40 cellular contexts compared by ENCODE assay signal in genomic region chr19:38639679-38640078, GRCh38. TPM values are rescaled to one million over a fixed set of nuclear protein-coding genes. Genes with fewer than 3 reads are reported as not detected.
A peak's percentile ranks its signal among the peaks of the same experiment; 100 is the strongest.
DNase-seq lines count a peak whose midpoint lies in the region; ATAC-seq and TF ChIP-seq lines count a peak whose summit lies in the region.
"Had no signal": no experiment of that assay in that cellular context is flagged by ENCODE, and none has a peak within 500 bp of the region (broad histone marks: within the 10 kb centered on the region; RNA-seq: fewer than 3 reads in every experiment).

No MANE protein-coding gene starts in this region.

- H3K27ac ChIP-seq in lower lobe of right lung (peak overlapping the region; percentile 37), transverse colon (peak overlapping the region; percentile 59 to 76 (median 70))
- H3K27ac ChIP-seq: ascending aorta, ovary, SJCRH30, thyroid gland, VCaP had no signal

- no peak overlapping the region for H3K4me3 ChIP-seq in lower lobe of right lung
- H3K4me3 ChIP-seq in transverse colon: no peak overlapping the region
- H3K4me3 ChIP-seq: ascending aorta, mucosa of descending colon, ovary, Peyer's patch, SJCRH30, stomach, thyroid gland had no signal

- no peak for DNase-seq in activated CD4-positive, alpha-beta memory T cell treated with anti-CD3 and anti-CD28 coated beads, Interleukin-2, amount 10 ng/mL, durations not matched to agents 7 days and 5 days
- DNase-seq in activated CD4-positive, alpha-beta memory T cell treated with anti-CD3 and anti-CD28 coated beads for 36 hours: no peak
- DNase-seq in lower lobe of right lung (no peak), transverse colon (no peak), MV-4-11 (lab: John Stamatoyannopoulos, UW) (no peak)
- no peak for DNase-seq in activated T-helper 2 cell treated with anti-CD3 and anti-CD28 coated beads, Interferon-gamma antibody, Interleukin-2, Interleukin-4, amounts not matched to agents 10 μg/mL and 5 μg/mL and 100 μg/mL, durations not matched to agents 14 hours and 24 hours and 36 hours (ENCODE audit: low spot score)
- DNase-seq: 8988T; activated CD4-positive, alpha-beta T cell treated with anti-CD3 and anti-CD28 coated beads for 4 hours; activated CD8-positive, alpha-beta memory T cell treated with anti-CD3 and anti-CD28 coated beads, Interleukin-2, amount 10 ng/mL, durations not matched to agents 7 days and 5 days; activated gamma-delta T cell treated with Interleukin-2 at 50 U/mL for 16 hours; activated naive CD8-positive, alpha-beta T cell treated with anti-CD3 and anti-CD28 coated beads, Interleukin-2, amount 10 ng/mL, durations not matched to agents 7 days and 5 days; activated T-cell treated with anti-CD3 and anti-CD28 coated beads, Interleukin-2, amount 50 U/mL, for 4 hours; Caco-2; DMS53; effector CD4-positive, alpha-beta T cell; erythroblast; H9; head of caudate nucleus; mammary epithelial cell; mucosa of descending colon; NCI-H1436; NCI-H2081 treated with DMSO at 0.1 percent for 48 hours; NCI-H226; NCI-H69; ovary; Peyer's patch; SJCRH30; stimulated activated CD4-positive, alpha-beta T cell treated with anti-CD3 and anti-CD28 coated beads, Interleukin-12 subunit alpha, Interleukin-12 subunit beta, amount 100 ng/mL, for 4 hours; stimulated activated CD4-positive, alpha-beta T cell treated with anti-CD3 and anti-CD28 coated beads, Interleukin-2, amount 100 ng/mL, for 48 hours; stomach; SW 1271; thyroid gland had no signal

- H3K9me3 ChIP-seq in lower lobe of right lung (no peaks in the 10 kb centered on the region), transverse colon (no peaks in the 10 kb centered on the region)
- H3K9me3 ChIP-seq: ascending aorta, Caco-2, mucosa of descending colon, ovary, Peyer's patch, SJCRH30, stomach, thyroid gland had no signal

- POLR2A ChIA-PET in activated CD4-positive, alpha-beta memory T cell treated with anti-CD3 and anti-CD28 coated beads, Interleukin-2, amount 10 ng/mL, durations not matched to agents 7 days and 5 days (lab: Charles Lee): interaction anchor here (0.5 to 3.9 kb wide), 3 partner anchors 9 to 236 kb away, joined by 3 to 30 read pairs (median 11); partner anchors contain the start of genes ACTN4, EIF3K and MAP4K1
- POLR2A ChIA-PET in activated CD4-positive, alpha-beta memory T cell treated with anti-CD3 and anti-CD28 coated beads for 36 hours (lab: Charles Lee): interaction anchor here (1.0 kb wide), 1 partner anchor 21 kb away, joined by 4 read pairs; the partner anchor contains the start of gene MAP4K1

- TF ChIP-seq EP300 in transverse colon (IDR thresholded peaks at IDR 0.05; ENCODE audit: low read depth): no peak

- no peak for TF ChIP-seq CTCF in lower lobe of right lung (IDR thresholded peaks at IDR 0.05)
- TF ChIP-seq CTCF in transverse colon (IDR thresholded peaks at IDR 0.05): no peak

- intact Hi-C loops in activated CD4-positive, alpha-beta memory T cell treated with anti-CD3 and anti-CD28 coated beads for 36 hours (cut with micrococcal nuclease): loop anchor here (5.0 to 10.0 kb wide), 3 partner anchors 45 to 237 kb away; partner anchors contain the start of gene FAM98C
- intact Hi-C loops in lower lobe of right lung (cut with DNase I) (no loop called here), transverse colon (cut with DNase I; ENCODE audit: low total_unique reads) (loop anchor here (10.0 kb wide), 2 partner anchors 75 to 235 kb away; partner anchors contain the start of gene FAM98C)
- intact Hi-C loops in activated T-helper 2 cell treated with anti-CD3 and anti-CD28 coated beads, Interferon-gamma antibody, Interleukin-2, Interleukin-4, amounts not matched to agents 10 μg/mL and 5 μg/mL and 100 μg/mL, durations not matched to agents 14 hours and 24 hours and 36 hours (cut with micrococcal nuclease): loop anchor here (5.0 kb wide), 1 partner anchor 237 kb away; the partner anchor contains the start of gene FAM98C

- H3K27me3 ChIP-seq in lower lobe of right lung (ENCODE audit: low read depth) (no peaks in the 10 kb centered on the region), transverse colon (no peaks in the 10 kb centered on the region)
- H3K27me3 ChIP-seq: ascending aorta, ovary, Peyer's patch, SJCRH30, stomach, thyroid gland had no signal

- in situ Hi-C loops in transverse colon (cut with MboI; ENCODE audit: low pct_ligation_motif_present in 1 of 4, low pct_unique_long_range_greater_than_20kb in 1 of 4, low sequenced_read_pairs in 3 of 4): no loop called here

- H3K36me3 ChIP-seq in lower lobe of right lung: peaks cover 16% of the 10 kb centered on the region
- peaks cover 0 to 3% (median 0%) of the 10 kb centered on the region in 4 donors for H3K36me3 ChIP-seq in transverse colon
- H3K36me3 ChIP-seq: ovary had no signal

- no peaks in the 10 kb centered on the region for H3K9me3 Mint-ChIP-seq in activated CD4-positive, alpha-beta memory T cell treated with anti-CD3 and anti-CD28 coated beads, Interleukin-2, amount 10 ng/mL, durations not matched to agents 7 days and 5 days
- H3K9me3 Mint-ChIP-seq in activated CD4-positive, alpha-beta memory T cell treated with anti-CD3 and anti-CD28 coated beads for 36 hours: no peaks in the 10 kb centered on the region
- no peaks in the 10 kb centered on the region for H3K9me3 Mint-ChIP-seq in activated T-helper 2 cell treated with anti-CD3 and anti-CD28 coated beads, Interferon-gamma antibody, Interleukin-2, Interleukin-4, amounts not matched to agents 10 μg/mL and 5 μg/mL and 100 μg/mL, durations not matched to agents 14 hours and 24 hours and 36 hours
- H3K9me3 Mint-ChIP-seq: activated naive CD8-positive, alpha-beta T cell treated with anti-CD3 and anti-CD28 coated beads, Interleukin-2, amount 10 ng/mL, durations not matched to agents 7 days and 5 days; activated T-cell treated with anti-CD3 and anti-CD28 coated beads, Interleukin-2, amount 50 U/mL, for 4 hours; CD14-positive monocyte; H9; natural killer cell treated with Interleukin-12 subunit alpha and Interleukin-12 subunit beta and Interleukin-15 and Interleukin-18, amount 100 ng/mL, for 72 hours had no signal

- H3K36me3 Mint-ChIP-seq in activated CD4-positive, alpha-beta memory T cell treated with anti-CD3 and anti-CD28 coated beads, Interleukin-2, amount 10 ng/mL, durations not matched to agents 7 days and 5 days (ENCODE audit: low read depth): peaks cover 18% of the 10 kb centered on the region
- peaks cover 8% of the 10 kb centered on the region for H3K36me3 Mint-ChIP-seq in activated CD4-positive, alpha-beta memory T cell treated with anti-CD3 and anti-CD28 coated beads for 36 hours
- peaks cover 17% of the 10 kb centered on the region for H3K36me3 Mint-ChIP-seq in activated T-helper 2 cell treated with anti-CD3 and anti-CD28 coated beads, Interferon-gamma antibody, Interleukin-2, Interleukin-4, amounts not matched to agents 10 μg/mL and 5 μg/mL and 100 μg/mL, durations not matched to agents 14 hours and 24 hours and 36 hours (ENCODE audit: low read depth)

- H3K4me1 ChIP-seq in lower lobe of right lung (peaks cover 31% of the 10 kb centered on the region), transverse colon (peaks cover 7 to 60% (median 33%) of the 10 kb centered on the region in 4 donors)
- H3K4me1 ChIP-seq: SJCRH30 had no signal

- WGBS in transverse colon (ENCODE audit: low coverage in 1 of 2), 2 donors: 88 to 90% methylated on average over 2 of the region's 2 CpGs

- H3K27me3 Mint-ChIP-seq in activated CD4-positive, alpha-beta memory T cell treated with anti-CD3 and anti-CD28 coated beads, Interleukin-2, amount 10 ng/mL, durations not matched to agents 7 days and 5 days: no peaks in the 10 kb centered on the region
- no peaks in the 10 kb centered on the region for H3K27me3 Mint-ChIP-seq in activated CD4-positive, alpha-beta memory T cell treated with anti-CD3 and anti-CD28 coated beads for 36 hours
- H3K27me3 Mint-ChIP-seq in activated T-helper 2 cell treated with anti-CD3 and anti-CD28 coated beads, Interferon-gamma antibody, Interleukin-2, Interleukin-4, amounts not matched to agents 10 μg/mL and 5 μg/mL and 100 μg/mL, durations not matched to agents 14 hours and 24 hours and 36 hours (ENCODE audit: low read depth): no peaks in the 10 kb centered on the region
- H3K27me3 Mint-ChIP-seq: activated CD8-positive, alpha-beta memory T cell treated with anti-CD3 and anti-CD28 coated beads, Interleukin-2, amount 10 ng/mL, durations not matched to agents 7 days and 5 days; activated naive CD8-positive, alpha-beta T cell treated with anti-CD3 and anti-CD28 coated beads, Interleukin-2, amount 10 ng/mL, durations not matched to agents 7 days and 5 days; natural killer cell treated with Interleukin-12 subunit alpha and Interleukin-12 subunit beta and Interleukin-15 and Interleukin-18, amount 100 ng/mL, for 72 hours had no signal

- H3K4me1 Mint-ChIP-seq in activated CD4-positive, alpha-beta memory T cell treated with anti-CD3 and anti-CD28 coated beads, Interleukin-2, amount 10 ng/mL, durations not matched to agents 7 days and 5 days: peaks cover 55% of the 10 kb centered on the region
- peaks cover 27% of the 10 kb centered on the region for H3K4me1 Mint-ChIP-seq in activated CD4-positive, alpha-beta memory T cell treated with anti-CD3 and anti-CD28 coated beads for 36 hours (ENCODE audit: low read depth)
- peaks cover 14% of the 10 kb centered on the region for H3K4me1 Mint-ChIP-seq in activated T-helper 2 cell treated with anti-CD3 and anti-CD28 coated beads, Interferon-gamma antibody, Interleukin-2, Interleukin-4, amounts not matched to agents 10 μg/mL and 5 μg/mL and 100 μg/mL, durations not matched to agents 14 hours and 24 hours and 36 hours (ENCODE audit: low read depth)

- TF ChIP-seq POLR2A in Raji (IDR thresholded peaks at IDR 0.05; ENCODE audit: insufficient read depth, low read depth, low read length) (0 out of 2 replicates have a peak, but pooled peaks have one; percentile 10), transverse colon (IDR thresholded peaks at IDR 0.05) (no peak)

- peak overlapping the region; percentile 16 for H3K27ac Mint-ChIP-seq in activated CD4-positive, alpha-beta memory T cell treated with anti-CD3 and anti-CD28 coated beads, Interleukin-2, amount 10 ng/mL, durations not matched to agents 7 days and 5 days
- no peak overlapping the region for H3K27ac Mint-ChIP-seq in activated CD4-positive, alpha-beta memory T cell treated with anti-CD3 and anti-CD28 coated beads for 36 hours
- H3K27ac Mint-ChIP-seq in activated T-helper 2 cell treated with anti-CD3 and anti-CD28 coated beads, Interferon-gamma antibody, Interleukin-2, Interleukin-4, amounts not matched to agents 10 μg/mL and 5 μg/mL and 100 μg/mL, durations not matched to agents 14 hours and 24 hours and 36 hours: no peak overlapping the region
- H3K27ac Mint-ChIP-seq: activated CD8-positive, alpha-beta memory T cell treated with anti-CD3 and anti-CD28 coated beads, Interleukin-2, amount 10 ng/mL, durations not matched to agents 7 days and 5 days; activated naive CD8-positive, alpha-beta T cell treated with anti-CD3 and anti-CD28 coated beads, Interleukin-2, amount 10 ng/mL, durations not matched to agents 7 days and 5 days; H9; natural killer cell treated with Interleukin-12 subunit alpha and Interleukin-12 subunit beta and Interleukin-15 and Interleukin-18, amount 100 ng/mL, for 72 hours had no signal

- no peak overlapping the region for H3K4me3 Mint-ChIP-seq in activated CD4-positive, alpha-beta memory T cell treated with anti-CD3 and anti-CD28 coated beads, Interleukin-2, amount 10 ng/mL, durations not matched to agents 7 days and 5 days
- no peak overlapping the region for H3K4me3 Mint-ChIP-seq in activated CD4-positive, alpha-beta memory T cell treated with anti-CD3 and anti-CD28 coated beads for 36 hours
- no peak overlapping the region for H3K4me3 Mint-ChIP-seq in activated T-helper 2 cell treated with anti-CD3 and anti-CD28 coated beads, Interferon-gamma antibody, Interleukin-2, Interleukin-4, amounts not matched to agents 10 μg/mL and 5 μg/mL and 100 μg/mL, durations not matched to agents 14 hours and 24 hours and 36 hours (ENCODE audit: low read depth)
- H3K4me3 Mint-ChIP-seq: activated CD8-positive, alpha-beta memory T cell treated with anti-CD3 and anti-CD28 coated beads, Interleukin-2, amount 10 ng/mL, durations not matched to agents 7 days and 5 days; activated naive CD8-positive, alpha-beta T cell treated with anti-CD3 and anti-CD28 coated beads, Interleukin-2, amount 10 ng/mL, durations not matched to agents 7 days and 5 days; activated T-cell treated with anti-CD3 and anti-CD28 coated beads, Interleukin-2, amount 50 U/mL, for 4 hours; CD14-positive monocyte; H9; natural killer cell treated with Interleukin-12 subunit alpha and Interleukin-12 subunit beta and Interleukin-15 and Interleukin-18, amount 100 ng/mL, for 72 hours had no signal

- CTCF ChIA-PET in activated CD4-positive, alpha-beta memory T cell treated with anti-CD3 and anti-CD28 coated beads, Interleukin-2, amount 10 ng/mL, durations not matched to agents 7 days and 5 days (lab: Charles Lee): interaction anchor here (0.6 to 1.2 kb wide), 3 partner anchors 124 to 290 kb away, joined by 3 to 4 read pairs (median 3); no protein-coding TSS in a partner anchor
- CTCF ChIA-PET in activated CD4-positive, alpha-beta memory T cell treated with anti-CD3 and anti-CD28 coated beads for 36 hours (lab: Charles Lee): interaction anchor here (0.9 to 1.2 kb wide), 3 partner anchors 16 to 247 kb away, joined by 3 to 5 read pairs (median 4); partner anchors contain the start of gene FAM98C

- no peak for ATAC-seq in lower lobe of right lung
- ATAC-seq in HG03460 (IDR thresholded peaks at IDR 0.05; ENCODE audit: unreplicated experiment): no peak
- ATAC-seq: activated CD8-positive, alpha-beta memory T cell treated with anti-CD3 and anti-CD28 coated beads, Interleukin-2, amount 10 ng/mL, durations not matched to agents 7 days and 5 days; activated T-cell treated with anti-CD3 and anti-CD28 coated beads, Interleukin-2, amount 50 U/mL, for 4 hours; natural killer cell treated with Interleukin-12 subunit alpha and Interleukin-12 subunit beta and Interleukin-15 and Interleukin-18, amount 100 ng/mL, for 72 hours had no signal

RNA-seq across cellular contexts. Expression of gene ACTN4, which starts 7.8 kb away (rescaled TPM):
- 100 to 1,000 TPM; 532 to 534 TPM for total RNA-seq in activated CD4-positive, alpha-beta memory T cell treated with anti-CD3 and anti-CD28 coated beads, Interleukin-2, amount 10 ng/mL, durations not matched to agents 7 days and 5 days
- 100 to 1,000 TPM; 267 to 270 TPM for total RNA-seq in activated CD4-positive, alpha-beta memory T cell treated with anti-CD3 and anti-CD28 coated beads for 36 hours
- total RNA-seq in lower lobe of right lung: 454 TPM
- total RNA-seq in transverse colon: 1,000 to 10,000 TPM in 1 of 4 donors, 100 to 1,000 TPM in 3; 458 to 1,080 (median 723) TPM
- 329 and 334 TPM in 2 replicates for total RNA-seq in activated T-helper 2 cell treated with anti-CD3 and anti-CD28 coated beads, Interferon-gamma antibody, Interleukin-2, Interleukin-4, amounts not matched to agents 10 μg/mL and 5 μg/mL and 100 μg/mL, durations not matched to agents 14 hours and 24 hours and 36 hours

RNA-seq across cellular contexts. Expression of gene EIF3K, which starts 20.7 kb away (rescaled TPM):
- 100 to 1,000 TPM; 297 TPM for total RNA-seq in activated CD4-positive, alpha-beta memory T cell treated with anti-CD3 and anti-CD28 coated beads, Interleukin-2, amount 10 ng/mL, durations not matched to agents 7 days and 5 days
- 100 to 1,000 TPM; 273 to 287 TPM for total RNA-seq in activated CD4-positive, alpha-beta memory T cell treated with anti-CD3 and anti-CD28 coated beads for 36 hours
- 229 TPM for total RNA-seq in lower lobe of right lung
- total RNA-seq in transverse colon: 100 to 1,000 TPM; 267 to 660 (median 460) TPM
- total RNA-seq in activated T-helper 2 cell treated with anti-CD3 and anti-CD28 coated beads, Interferon-gamma antibody, Interleukin-2, Interleukin-4, amounts not matched to agents 10 μg/mL and 5 μg/mL and 100 μg/mL, durations not matched to agents 14 hours and 24 hours and 36 hours: 285 and 287 TPM in 2 replicates

RNA-seq across cellular contexts. Expression of gene MAP4K1, which starts 21.9 kb away (rescaled TPM):
- total RNA-seq in activated CD4-positive, alpha-beta memory T cell treated with anti-CD3 and anti-CD28 coated beads, Interleukin-2, amount 10 ng/mL, durations not matched to agents 7 days and 5 days: 100 to 1,000 TPM; 374 to 383 TPM
- 100 to 1,000 TPM; 205 TPM for total RNA-seq in activated CD4-positive, alpha-beta memory T cell treated with anti-CD3 and anti-CD28 coated beads for 36 hours
- total RNA-seq in lower lobe of right lung (11.4 TPM), transverse colon (10 to 100 TPM in 2 of 4 donors, 1 to 10 TPM in 1, not detected in 1; 4.0 to 49.0 (median 11.1) TPM)
- total RNA-seq in activated T-helper 2 cell treated with anti-CD3 and anti-CD28 coated beads, Interferon-gamma antibody, Interleukin-2, Interleukin-4, amounts not matched to agents 10 μg/mL and 5 μg/mL and 100 μg/mL, durations not matched to agents 14 hours and 24 hours and 36 hours: 181 and 187 TPM in 2 replicates
- total RNA-seq: fibroblast of villous mesenchyme, G401 had no signal
